ENCODE assay signal across 17 cellular contexts in genomic region chr2:9883897-9884296, GRCh38.
"Had no signal": no experiment of that assay in that cellular context is flagged by ENCODE, and none has a peak within 500 bp of the region (broad histone marks: within the 10 kb centered on the region; RNA-seq: fewer than 3 reads in every experiment).

No MANE protein-coding gene starts in this region.

- H3K4me1 ChIP-seq: sigmoid colon, stomach had no signal

- H3K27me3 ChIP-seq: dorsolateral prefrontal cortex, sigmoid colon, stomach had no signal

- H3K4me3 ChIP-seq: dorsolateral prefrontal cortex, lung, mucosa of descending colon, sigmoid colon, skin epidermis, stomach had no signal

- H3K27ac ChIP-seq: sigmoid colon, skin epidermis, stomach had no signal

- ATAC-seq: left colon, left ventricle myocardium superior, mucosa of descending colon, natural killer cell had no signal

- DNase-seq: cortex of kidney; effector CD8-positive, alpha-beta T cell; foreskin melanocyte; left colon; left ventricle myocardium superior; mucosa of descending colon; natural killer cell; occipital lobe; sigmoid colon; stimulated activated CD4-positive, alpha-beta T cell treated with anti-CD3 and anti-CD28 coated beads, Interleukin-2, amount 100 ng/mL, for 24 hours; stimulated activated CD4-positive, alpha-beta T cell treated with anti-CD3 and anti-CD28 coated beads, Interleukin-4, amount 100 ng/mL, for 4 hours; stimulated activated naive CD4-positive, alpha-beta T cell; stomach; trophoblast cell had no signal
